ENCODE assay signal across 8 cellular contexts in genomic region chr11:5624489-5625278, GRCh38. TPM values are rescaled to one million over a fixed set of nuclear protein-coding genes. Genes with fewer than 3 reads are reported as not detected.
DNase-seq lines count a peak whose midpoint lies in the region; ATAC-seq and TF ChIP-seq lines count a peak whose summit lies in the region.

Gene TRIM34 (plus strand): TSS chr11:5625001. CDS start chr11:5632332, 7,331 bp downstream.

- no TSS peak for BruUV-seq in HCT116 (replicated peaks; lab: Mats Ljungman, UMichigan)

- H3K4me1 ChIP-seq in HCT116 (ENCODE audit: control insufficient read depth in 1 of 2, insufficient read depth in 2 of 2, low read length in 2 of 2), result peaks cover 4 to 12% of the 10 kb centered on the region in 2 experiments; a peak in 2 of 4 replicates
- no peaks in the 10 kb centered on the region for H3K4me1 ChIP-seq in endocrine pancreas (ENCODE audit: control insufficient read depth, insufficient read depth, low read length)
- H3K4me1 ChIP-seq in mesodermal cell (ENCODE audit: control insufficient read depth, insufficient read depth, low read length, poor library complexity, severe bottlenecking), result peaks cover 13% of the 10 kb centered on the region

- peak within 1 kb of the TSS; percentile 88 for H3K4me2 ChIP-seq in HCT116 (ENCODE audit: low read length)

- no peaks in the 10 kb centered on the region for H3K36me3 ChIP-seq in HCT116 (ENCODE audit: control insufficient read depth in 1 of 2, insufficient read depth in 2 of 2, low read length in 2 of 2)
- no peaks in the 10 kb centered on the region for H3K36me3 ChIP-seq in MG63
- H3K36me3 ChIP-seq in endocrine pancreas (ENCODE audit: control insufficient read depth, insufficient read depth, low read length), result no peaks in the 10 kb centered on the region
- H3K36me3 ChIP-seq in mesodermal cell (ENCODE audit: control insufficient read depth, insufficient read depth, low read length), result no peaks in the 10 kb centered on the region

- no peak for TF ChIP-seq RAD21 in HCT116 (IDR thresholded peaks at IDR 0.05; ENCODE audit: low read depth)

- no peaks in the 10 kb centered on the region for H3K9me3 Mint-ChIP-seq in activated CD4-positive, alpha-beta memory T cell treated with anti-CD3 and anti-CD28 coated beads for 36 hours

- H3K27me3 Mint-ChIP-seq in activated CD4-positive, alpha-beta memory T cell treated with anti-CD3 and anti-CD28 coated beads for 36 hours, result no peaks in the 10 kb centered on the region

- DNase-seq in GM10248 (ENCODE audit: extremely low spot score) (peak; percentile 88), HCT116 (ENCODE audit: low read depth, low spot score) (no peak), MG63 (peak; percentile 51), NCI-H2171 (lab: John Stamatoyannopoulos, UW) (no peak)
- DNase-seq in activated CD4-positive, alpha-beta memory T cell treated with anti-CD3 and anti-CD28 coated beads for 36 hours, result peak; percentile 70
- DNase-seq in stimulated activated CD8-positive, alpha-beta memory T cell treated with anti-CD3 and anti-CD28 coated beads, Interleukin-4, amount 100 ng/mL, for 4 hours (ENCODE audit: low read depth in 2 of 2, low spot score in 1 of 2), result peak; percentile 27 to 28

- intact Hi-C loops in HCT116 (cut with micrococcal nuclease), result no loop called here
- intact Hi-C loops in activated CD4-positive, alpha-beta memory T cell treated with anti-CD3 and anti-CD28 coated beads for 36 hours (cut with micrococcal nuclease), result loop anchor here (1.0 to 10.0 kb wide), 4 partner anchors 60 to 1020 kb away; partner anchors contain the start of genes OR52N2, TRIM22 and TRIM68

- no peak for TF ChIP-seq POLR2A in HCT116 (IDR thresholded peaks at IDR 0.05; ENCODE audit: borderline replicate concordance, extremely low read depth, insufficient read depth, insufficient read length)

- H3K27ac Mint-ChIP-seq in activated CD4-positive, alpha-beta memory T cell treated with anti-CD3 and anti-CD28 coated beads for 36 hours, result peak within 1 kb of the TSS; percentile 92

- no peaks in the 10 kb centered on the region for H3K9me3 ChIP-seq in HCT116 (ENCODE audit: control insufficient read depth in 1 of 2, insufficient read depth in 1 of 2, low read depth in 1 of 2, low read length in 2 of 2)
- no peaks in the 10 kb centered on the region for H3K9me3 ChIP-seq in MG63
- H3K9me3 ChIP-seq in endocrine pancreas (ENCODE audit: control insufficient read depth, low read length), result no peaks in the 10 kb centered on the region
- no peaks in the 10 kb centered on the region for H3K9me3 ChIP-seq in mesodermal cell (ENCODE audit: control insufficient read depth, low read length)

- RAD21 ChIA-PET in HCT116 (lab: Charles Lee; ENCODE audit: low non-redundant PET in 1 of 2, low total read pairs in 2 of 2, uncharacterized antibody in 2 of 2, unreplicated experiment in 2 of 2), result no interaction called here

- H3K9ac ChIP-seq in HCT116 (ENCODE audit: low read length) (peak within 1 kb of the TSS; percentile 44), endocrine pancreas (ENCODE audit: control insufficient read depth, insufficient read depth, low read length) (peak within 1 kb of the TSS; percentile 1)

- peaks cover 36% of the 10 kb centered on the region for H3K4me1 Mint-ChIP-seq in activated CD4-positive, alpha-beta memory T cell treated with anti-CD3 and anti-CD28 coated beads for 36 hours (ENCODE audit: low read depth)

- no peaks in the 10 kb centered on the region for H4K20me1 ChIP-seq in HCT116 (ENCODE audit: insufficient read depth)

- CTCF ChIA-PET in GM10248 (lab: Yijun Ruan, JAX) (interaction anchor here (0.7 to 2.1 kb wide), 6 partner anchors 10 to 184 kb away, joined by 3 to 13 read pairs (median 3); partner anchors contain the start of gene OR52N2), HCT116 (lab: Charles Lee) (no interaction called here)
- CTCF ChIA-PET in activated CD4-positive, alpha-beta memory T cell treated with anti-CD3 and anti-CD28 coated beads for 36 hours (lab: Charles Lee), result interaction anchor here (0.6 kb wide), 1 partner anchor 59 kb away, joined by 4 read pairs; no protein-coding TSS in a partner anchor

- TF ChIP-seq CTCF in GM10248 (IDR thresholded peaks at IDR 0.05; ENCODE audit: control extremely low read depth, extremely low read depth, low read depth, missing control alignments) (no peak), HCT116 (IDR thresholded peaks at IDR 0.05 in 2 of 3, conservative IDR thresholded peaks at IDR 0.05 in 1 of 3; ENCODE audit: borderline replicate concordance in 1 of 3, insufficient read depth in 1 of 3, low read depth in 2 of 3, low read length in 2 of 3) (no peak)

- peaks cover 6% of the 10 kb centered on the region for H3K36me3 Mint-ChIP-seq in activated CD4-positive, alpha-beta memory T cell treated with anti-CD3 and anti-CD28 coated beads for 36 hours

- peak within 1 kb of the TSS; percentile 90 for H2AFZ ChIP-seq in HCT116 (ENCODE audit: low read depth, low read length, poor library complexity, severe bottlenecking)

- 75% methylated on average over 5 of the region's 7 CpGs for WGBS in mesodermal cell (ENCODE audit: insufficient coverage in 2 of 2), 2 experiments

- H3K27ac ChIP-seq in HCT116 (ENCODE audit: low read depth, low read length) (no peak within 1 kb of the TSS), mesodermal cell (ENCODE audit: low read depth, low read length, severe bottlenecking) (no peak within 1 kb of the TSS)

- ATAC-seq in HCT116, result peak; percentile 95

- peak within 1 kb of the TSS; percentile 98 for H3K4me3 Mint-ChIP-seq in activated CD4-positive, alpha-beta memory T cell treated with anti-CD3 and anti-CD28 coated beads for 36 hours

- H3K27me3 ChIP-seq in HCT116 (ENCODE audit: insufficient read depth, low read length), result no peaks in the 10 kb centered on the region
- no peaks in the 10 kb centered on the region for H3K27me3 ChIP-seq in MG63
- H3K27me3 ChIP-seq in endocrine pancreas (ENCODE audit: control insufficient read depth, insufficient read depth, low read length), result no peaks in the 10 kb centered on the region

- POLR2A ChIA-PET in GM10248 (lab: Yijun Ruan, JAX) (interaction anchor here (0.6 kb wide), 1 partner anchor 9 kb away, joined by 3 read pairs; no protein-coding TSS in a partner anchor), HCT116 (lab: Charles Lee) (no interaction called here)
- POLR2A ChIA-PET in activated CD4-positive, alpha-beta memory T cell treated with anti-CD3 and anti-CD28 coated beads for 36 hours (lab: Charles Lee), result no interaction called here

- H3K79me2 ChIP-seq in HCT116 (ENCODE audit: insufficient read depth, low read length), result no peaks in the 10 kb centered on the region

- H3K9me2 ChIP-seq in HCT116 (ENCODE audit: insufficient read depth), result no peaks in the 10 kb centered on the region

- H3K4me3 ChIP-seq in HCT116 (replicated peaks in 1 of 2; ENCODE audit: low read depth in 1 of 2, low read length in 2 of 2), result peak within 1 kb of the TSS; percentile 42 to 55
- H3K4me3 ChIP-seq in MG63, result peak within 1 kb of the TSS; percentile 89
- peak within 1 kb of the TSS; percentile 76 for H3K4me3 ChIP-seq in endocrine pancreas (ENCODE audit: control insufficient read depth, insufficient read depth, low read length)
- H3K4me3 ChIP-seq in mesodermal cell (ENCODE audit: extremely low read depth, insufficient read depth, low read length, poor library complexity, severe bottlenecking), result peak within 1 kb of the TSS; percentile 19

TF ChIP-seq in HCT116, 20 proteins besides CTCF, POLR2A, EP300 and RAD21 (continues in another document):
- TF ChIP-seq SRF (IDR thresholded peaks at IDR 0.05; ENCODE audit: low read depth) (no peak), TCF7L2 (IDR thresholded peaks at IDR 0.05; ENCODE audit: borderline replicate concordance, extremely low read depth, insufficient read depth, insufficient read length) (no peak), JUND (IDR thresholded peaks at IDR 0.05) (no peak), CBX3 (IDR thresholded peaks at IDR 0.05; ENCODE audit: low read depth) (no peak), CEBPB (IDR thresholded peaks at IDR 0.05; ENCODE audit: low read depth) (no peak), SP1 (IDR thresholded peaks at IDR 0.05; ENCODE audit: low read depth) (no peak), EZH2phosphoT487 (IDR thresholded peaks at IDR 0.05; ENCODE audit: borderline replicate concordance) (no peak), EGR1 (IDR thresholded peaks at IDR 0.05; ENCODE audit: low read depth) (no peak), ZBTB33 (IDR thresholded peaks at IDR 0.05; ENCODE audit: extremely low read depth, insufficient replicate concordance, low read length) (no peak), SIN3A (IDR thresholded peaks at IDR 0.05; ENCODE audit: low read depth) (no peak)

RNA-seq across cellular contexts. Expression of gene TRIM34, which starts in this region (rescaled TPM):
- 0.42 TPM for total RNA-seq in HCT116 (2021; ENCODE audit: unreplicated experiment)
- polyA plus RNA-seq in HCT116 (2012), result 0.56 and 0.88 TPM in 2 replicates
- 10.7 and 10.8 TPM in 2 replicates for total RNA-seq in MG63 (2014; rRNA removed; shearing (Covaris generic); ENCODE audit: low replicate concordance)
- 10 to 100 TPM in 1 of 2 experiments, 1 to 10 TPM in 1; 9.6 to 11.9 TPM for total RNA-seq in activated CD4-positive, alpha-beta memory T cell treated with anti-CD3 and anti-CD28 coated beads for 36 hours
- 2.5 TPM for polyA plus RNA-seq in mesodermal cell (2013, experiment 1 of 2)
- 2.8 TPM for polyA plus RNA-seq in mesodermal cell (2013, experiment 2 of 2)

Comparison
In these comparisons a context has a peak if more than half of its experiments do, and no peak if none do; other contexts are left out.
1. Peak in ATAC-seq, H3K4me3 ChIP-seq, H3K9ac ChIP-seq and H3K4me2 ChIP-seq in HCT116; RNA of the gene not detected or under 1 TPM.
2. DNase-seq: peak in GM10248 (single experiment), MG63 (single experiment), activated CD4-positive, alpha-beta memory T cell treated with anti-CD3 and anti-CD28 coated beads for 36 hours (single experiment) and stimulated activated CD8-positive, alpha-beta memory T cell treated with anti-CD3 and anti-CD28 coated beads, Interleukin-4, amount 100 ng/mL, for 4 hours (2 of 2); none in HCT116 (single experiment) and NCI-H2171 (single experiment).
3. H3K4me3 ChIP-seq: peak in every context shown above with its lines; median percentile 89 in MG63; 76 in endocrine pancreas; 48 in HCT116; 19 in mesodermal cell.